ENCODE assay signal across 39 cellular contexts in the genomic region with DNA sequence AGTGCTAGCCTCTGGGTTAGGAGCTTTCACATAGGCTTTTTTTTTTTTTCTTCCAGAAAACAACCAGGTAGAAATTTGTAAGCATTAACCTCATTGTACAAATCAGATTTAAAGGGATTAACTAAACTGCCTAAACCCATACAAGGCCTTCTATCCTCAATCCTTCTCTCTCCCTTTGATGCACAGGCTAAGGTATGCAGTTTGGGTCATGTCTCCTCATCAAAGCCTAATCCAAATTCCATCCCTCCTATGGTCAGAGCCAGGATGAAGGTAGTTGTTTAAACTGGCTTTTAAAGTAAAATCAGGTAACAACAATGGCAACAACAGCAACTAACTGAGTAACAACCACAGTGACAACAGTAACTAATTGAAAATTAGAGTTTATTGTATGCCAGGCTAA.
"Had no signal": no experiment of that assay in that cellular context is flagged by ENCODE, and none has a peak within 500 bp of the region (broad histone marks: within the 10 kb centered on the region; RNA-seq: fewer than 3 reads in every experiment).

No MANE protein-coding gene starts in this region.

- H3K4me3 ChIP-seq: adrenal gland, body of pancreas, cardiac muscle cell had no signal

- H3K27me3 ChIP-seq: adrenal gland, body of pancreas, cardiac muscle cell had no signal

- ATAC-seq: activated CD4-positive, alpha-beta T cell treated with anti-CD3 and anti-CD28 coated beads for 36 hours; activated CD4-positive, CD25-positive, alpha-beta regulatory T cell treated with anti-CD3 and anti-CD28 coated beads, Interleukin-2, amount 50 U/mL, for 24 hours; activated naive CD4-positive, alpha-beta T cell treated with anti-CD3 and anti-CD28 coated beads, Interleukin-2, amount 50 U/mL, for 72 hours; activated T-cell treated with anti-CD3 and anti-CD28 coated beads, Interleukin-2, amount 50 U/mL, for 4 hours; activated T-cell treated with anti-CD3 and anti-CD28 coated beads, Interleukin-2, amount 50 U/mL, for 72 hours; activated T-helper 17 cell treated with anti-CD3 and anti-CD28 coated beads, Interleukin-2, amount 50 U/mL, for 72 hours; body of pancreas had no signal

- H3K4me1 ChIP-seq: adrenal gland, body of pancreas had no signal

- H3K27ac ChIP-seq: adrenal gland, body of pancreas, cardiac muscle cell, VCaP had no signal

- H3K27ac Mint-ChIP-seq: activated CD4-positive, alpha-beta memory T cell treated with anti-CD3 and anti-CD28 coated beads, Interleukin-2, amount 10 ng/mL, durations not matched to agents 7 days and 5 days; activated CD4-positive, alpha-beta T cell treated with anti-CD3 and anti-CD28 coated beads for 36 hours; activated CD4-positive, alpha-beta T cell treated with anti-CD3 and anti-CD28 coated beads, Interleukin-2, amount 10 ng/mL, durations not matched to agents 7 days and 5 days; activated naive CD4-positive, alpha-beta T cell treated with anti-CD3 and anti-CD28 coated beads for 36 hours; activated naive CD4-positive, alpha-beta T cell treated with anti-CD3 and anti-CD28 coated beads, Interleukin-2, amount 50 U/mL, for 72 hours; activated naive CD8-positive, alpha-beta T cell treated with anti-CD3 and anti-CD28 coated beads for 36 hours; activated T-cell treated with anti-CD3 and anti-CD28 coated beads, Interleukin-2, amount 50 U/mL, for 72 hours; activated T-helper 1 cell treated with anti-CD3 and anti-CD28 coated beads, Interleukin-12 subunit alpha, Interleukin-12 subunit beta, Interleukin-2, Interleukin-4 antibody, amounts not matched to agents 30 ng/mL and 10 ng/mL and 1 ng/mL, durations not matched to agents 14 hours and 24 hours and 36 hours; activated T-helper 17 cell treated with anti-CD3 and anti-CD28 coated beads, Interleukin-2, amount 50 U/mL, for 72 hours; T-helper 1 cell treated with Interleukin-12 subunit alpha and Interleukin-12 subunit beta and Interleukin-4 antibody, amounts not matched to agents 30 μg/mL and 1 μg/mL, for 36 hours; T-helper 2 cell treated with Interferon-gamma antibody and Interleukin-4, amounts not matched to agents 5 μg/mL and 100 μg/mL, for 36 hours had no signal

- H3K4me3 Mint-ChIP-seq: activated CD4-positive, alpha-beta memory T cell treated with anti-CD3 and anti-CD28 coated beads, Interleukin-2, amount 10 ng/mL, durations not matched to agents 7 days and 5 days; activated CD4-positive, alpha-beta T cell treated with anti-CD3 and anti-CD28 coated beads for 36 hours; activated CD4-positive, alpha-beta T cell treated with anti-CD3 and anti-CD28 coated beads, Interleukin-2, amount 10 ng/mL, durations not matched to agents 7 days and 5 days; activated naive CD4-positive, alpha-beta T cell treated with anti-CD3 and anti-CD28 coated beads for 36 hours; activated naive CD8-positive, alpha-beta T cell treated with anti-CD3 and anti-CD28 coated beads for 36 hours; activated T-cell treated with anti-CD3 and anti-CD28 coated beads, Interleukin-2, amount 50 U/mL, for 4 hours; activated T-cell treated with anti-CD3 and anti-CD28 coated beads, Interleukin-2, amount 50 U/mL, for 72 hours; activated T-helper 1 cell treated with anti-CD3 and anti-CD28 coated beads, Interleukin-12 subunit alpha, Interleukin-12 subunit beta, Interleukin-2, Interleukin-4 antibody, amounts not matched to agents 30 ng/mL and 10 ng/mL and 1 ng/mL, durations not matched to agents 14 hours and 24 hours and 36 hours; activated T-helper 17 cell treated with anti-CD3 and anti-CD28 coated beads, Interleukin-2, amount 50 U/mL, for 72 hours; central memory CD8-positive, alpha-beta T cell; T-helper 1 cell treated with Interleukin-12 subunit alpha and Interleukin-12 subunit beta and Interleukin-4 antibody, amounts not matched to agents 30 μg/mL and 1 μg/mL, for 36 hours; T-helper 2 cell treated with Interferon-gamma antibody and Interleukin-4, amounts not matched to agents 5 μg/mL and 100 μg/mL, for 36 hours had no signal

- H3K36me3 ChIP-seq: adrenal gland, cardiac muscle cell had no signal

- H3K4me1 Mint-ChIP-seq: activated CD4-positive, alpha-beta memory T cell treated with anti-CD3 and anti-CD28 coated beads, Interleukin-2, amount 10 ng/mL, durations not matched to agents 7 days and 5 days; activated CD4-positive, alpha-beta T cell treated with anti-CD3 and anti-CD28 coated beads for 36 hours; activated CD4-positive, alpha-beta T cell treated with anti-CD3 and anti-CD28 coated beads, Interleukin-2, amount 10 ng/mL, durations not matched to agents 7 days and 5 days; activated naive CD8-positive, alpha-beta T cell treated with anti-CD3 and anti-CD28 coated beads for 36 hours; activated T-helper 17 cell treated with anti-CD3 and anti-CD28 coated beads, Interleukin-2, amount 50 U/mL, for 72 hours; central memory CD8-positive, alpha-beta T cell had no signal

- FAIRE-seq: astrocyte, bronchial epithelial cell, TTC549 had no signal

- H3K9me3 ChIP-seq: adrenal gland, body of pancreas had no signal

- H3K27me3 Mint-ChIP-seq: activated CD4-positive, alpha-beta memory T cell treated with anti-CD3 and anti-CD28 coated beads, Interleukin-2, amount 10 ng/mL, durations not matched to agents 7 days and 5 days; activated CD4-positive, alpha-beta T cell treated with anti-CD3 and anti-CD28 coated beads for 36 hours; activated CD4-positive, alpha-beta T cell treated with anti-CD3 and anti-CD28 coated beads, Interleukin-2, amount 10 ng/mL, durations not matched to agents 7 days and 5 days; activated naive CD8-positive, alpha-beta T cell treated with anti-CD3 and anti-CD28 coated beads for 36 hours; activated T-helper 17 cell treated with anti-CD3 and anti-CD28 coated beads, Interleukin-2, amount 50 U/mL, for 72 hours; central memory CD8-positive, alpha-beta T cell had no signal

- H3K36me3 Mint-ChIP-seq: activated naive CD8-positive, alpha-beta T cell treated with anti-CD3 and anti-CD28 coated beads for 36 hours had no signal

- DNase-seq: activated CD4-positive, alpha-beta memory T cell treated with anti-CD3 and anti-CD28 coated beads, Interleukin-2, amount 10 ng/mL, durations not matched to agents 7 days and 5 days; activated CD4-positive, alpha-beta T cell treated with anti-CD3 and anti-CD28 coated beads for 1 hour; activated CD4-positive, alpha-beta T cell treated with anti-CD3 and anti-CD28 coated beads for 36 hours; activated CD4-positive, alpha-beta T cell treated with anti-CD3 and anti-CD28 coated beads for 48 hours; activated CD4-positive, alpha-beta T cell treated with anti-CD3 and anti-CD28 coated beads, Interleukin-2, amount 10 ng/mL, durations not matched to agents 7 days and 5 days; activated CD4-positive, alpha-beta T cell treated with anti-CD3 and anti-CD28 coated beads, Interleukin-2, amount 50 U/mL, for 48 hours; activated CD4-positive, CD25-positive, alpha-beta regulatory T cell; activated CD8-positive, alpha-beta memory T cell treated with anti-CD3 and anti-CD28 coated beads, Interleukin-2, amount 50 U/mL, for 4 hours; activated effector memory CD4-positive, alpha-beta T cell treated with anti-CD3 and anti-CD28 coated beads, Interleukin-2, amount 50 U/mL, for 16 hours; activated gamma-delta T cell treated with Interleukin-2 at 50 U/mL for 16 hours; activated naive CD4-positive, alpha-beta T cell; activated naive CD4-positive, alpha-beta T cell treated with anti-CD3 and anti-CD28 coated beads for 36 hours; activated naive CD4-positive, alpha-beta T cell treated with anti-CD3 and anti-CD28 coated beads, Interleukin-2, amount 50 U/mL, for 16 hours; activated naive CD8-positive, alpha-beta T cell treated with anti-CD3 and anti-CD28 coated beads for 36 hours; activated T-cell treated with anti-CD3 and anti-CD28 coated beads for 4 hours; activated T-cell treated with anti-CD3 and anti-CD28 coated beads, Interleukin-2, amount 50 U/mL, for 1 hour; activated T-cell treated with anti-CD3 and anti-CD28 coated beads, Interleukin-2, amount 50 U/mL, for 4 hours; activated T-cell treated with anti-CD3 and anti-CD28 coated beads, Interleukin-2, amount 50 U/mL, for 72 hours; adrenal gland; amniotic stem cell; aorta; body of pancreas; caudate nucleus; cerebellar nuclear complex; T-helper 1 cell; T-helper 2 cell; T-helper 9 cell had no signal
